ENCODE assay signal across 9 cellular contexts in the genomic region with DNA sequence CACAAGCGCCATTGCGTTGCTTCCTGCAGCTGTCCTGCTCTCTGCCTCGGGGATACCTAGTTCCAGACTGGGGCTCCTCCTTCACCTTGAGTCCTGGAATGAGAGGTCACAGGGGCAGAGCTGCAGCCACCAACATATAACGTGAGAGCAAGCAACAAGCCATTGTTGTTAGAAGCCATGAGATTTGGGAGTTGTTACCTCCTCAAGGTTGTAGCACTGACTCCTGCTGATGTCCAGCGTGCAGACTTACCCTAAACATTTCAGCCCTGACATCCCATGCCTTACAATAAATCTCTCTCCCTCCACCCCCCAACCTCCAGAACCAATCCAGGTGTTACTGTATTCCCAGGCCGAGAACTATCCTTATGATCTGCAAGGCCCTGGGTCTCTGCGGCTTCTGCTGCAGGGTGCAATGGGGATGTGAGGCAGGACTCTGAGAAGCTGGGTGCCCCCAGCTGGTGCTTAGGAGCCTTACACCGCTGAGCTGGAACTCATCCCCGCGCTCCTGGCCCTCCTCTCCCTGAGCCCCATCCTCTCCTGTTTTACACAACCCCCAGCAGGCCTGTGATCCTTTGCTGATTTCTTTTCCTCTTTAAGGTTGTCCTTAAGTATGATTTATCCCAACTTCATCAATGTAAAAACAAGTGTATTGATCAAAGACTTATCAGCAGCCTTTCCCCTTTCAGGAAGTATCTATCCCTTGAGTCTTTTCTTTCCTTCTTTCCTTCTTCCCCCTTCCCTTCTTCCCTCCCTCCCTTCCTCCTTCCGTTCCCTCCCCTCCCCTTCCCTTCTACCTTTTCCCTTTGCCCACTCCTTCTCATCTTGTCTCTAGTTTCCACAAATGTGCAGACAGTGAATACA.
DNase-seq lines count a peak whose midpoint lies in the region; ATAC-seq, FAIRE-seq and TF ChIP-seq lines count a peak whose summit lies in the region.
"Had no signal": no experiment of that assay in that cellular context is flagged by ENCODE, and none has a peak within 500 bp of the region (broad histone marks: within the 10 kb centered on the region; RNA-seq: fewer than 3 reads in every experiment).

No MANE protein-coding gene starts in this region.

- FAIRE-seq in RCC 7860 (lab: Jason Lieb, UNC), result no peak
- FAIRE-seq: pancreas had no signal

- TF ChIP-seq CTCF in choroid plexus epithelial cell (conservative IDR thresholded peaks at IDR 0.05; ENCODE audit: low read depth, low read length), result peak; percentile 79

- ATAC-seq in GM21529 (IDR thresholded peaks at IDR 0.05; ENCODE audit: unreplicated experiment) (no peak), HG02759 (IDR thresholded peaks at IDR 0.05; ENCODE audit: unreplicated experiment) (no peak)
- ATAC-seq: pancreas had no signal

- DNase-seq in D341Med (ENCODE audit: low spot score) (peak; percentile 79), HuH-7.5 (ENCODE audit: low spot score) (peak; percentile 47), choroid plexus epithelial cell (ENCODE audit: low read depth) (peak; percentile 83), medulla oblongata (ENCODE audit: extremely low spot score) (peak; percentile 55), RCC 7860 (ENCODE audit: low spot score) (no peak)
- no peak for DNase-seq in effector CD4-positive, alpha-beta T cell
- DNase-seq: pancreas had no signal

- no peak overlapping the region for H3K4me3 ChIP-seq in choroid plexus epithelial cell (ENCODE audit: low read depth, low read length)
- H3K4me3 ChIP-seq: pancreas had no signal

Comparison
In these comparisons a context has a peak if more than half of its experiments do, and no peak if none do; other contexts are left out.
1. DNase-seq: peak in D341Med (single experiment), HuH-7.5 (single experiment), choroid plexus epithelial cell (single experiment) and medulla oblongata (single experiment); none in RCC 7860 (single experiment) and effector CD4-positive, alpha-beta T cell (single experiment).